In genomic region chr4:122712782-122713181, GRCh38 we compare ENCODE assay signal across 17 cellular contexts. TPM values are rescaled to one million over a fixed set of nuclear protein-coding genes. Genes with fewer than 3 reads are reported as not detected.
A peak's percentile ranks its signal among the peaks of the same experiment; 100 is the strongest.
DNase-seq lines count a peak whose midpoint lies in the region; ATAC-seq and TF ChIP-seq lines count a peak whose summit lies in the region.
"Had no signal": no experiment of that assay in that cellular context is flagged by ENCODE, and none has a peak within 500 bp of the region (broad histone marks: within the 10 kb centered on the region; RNA-seq: fewer than 3 reads in every experiment).

No MANE protein-coding gene starts in this region.

- H2AFZ ChIP-seq in SK-N-SH (ENCODE audit: low read depth): no peak overlapping the region
- H2AFZ ChIP-seq in PC-3 (ENCODE audit: low read length): no peak overlapping the region

- WGBS in SK-N-SH (ENCODE audit: low lambda C conversion rate): 85% methylated on average over 4 of the region's 4 CpGs
- WGBS in body of pancreas, 2 donors: 76 to 82% methylated on average over 4 of the region's 4 CpGs

- H3K9ac ChIP-seq in SK-N-SH (no peak overlapping the region), PC-3 (ENCODE audit: low read length) (no peak overlapping the region)

- H3K27me3 ChIP-seq in SK-N-SH (ENCODE audit: insufficient read depth): no peaks in the 10 kb centered on the region
- H3K27me3 ChIP-seq in PC-3 (ENCODE audit: low read length): no peaks in the 10 kb centered on the region
- peaks cover 3% of the 10 kb centered on the region in 2 donors for H3K27me3 ChIP-seq in body of pancreas
- H3K27me3 ChIP-seq: left lung, pancreas, Peyer's patch had no signal

- BruUV-seq in PC-3 (replicated peaks; lab: Mats Ljungman, UMichigan): no TSS peak

- H3K4me3 ChIP-seq in SK-N-SH (ENCODE audit: low read depth in 2 of 2, low read length in 1 of 2) (no peak overlapping the region), PC-3 (ENCODE audit: low read length) (no peak overlapping the region), choroid plexus epithelial cell (ENCODE audit: low read depth, low read length) (no peak overlapping the region), body of pancreas (no peak overlapping the region)
- H3K4me3 ChIP-seq: left lung, pancreas, Peyer's patch, spleen had no signal

- H3K36me3 ChIP-seq in SK-N-SH (replicated peaks in 1 of 2; ENCODE audit: control insufficient read depth in 1 of 2, insufficient read depth in 2 of 2, low read length in 1 of 2) (no peaks in the 10 kb centered on the region), PC-3 (ENCODE audit: low read depth, low read length) (no peaks in the 10 kb centered on the region), body of pancreas (replicated peaks in 1 of 2; ENCODE audit: insufficient read depth in 1 of 2, low read depth in 2 of 2) (no peaks in the 10 kb centered on the region)
- H3K36me3 ChIP-seq: left lung, pancreas, Peyer's patch, spleen had no signal

- intact Hi-C loops in PC-3 (cut with micrococcal nuclease): no loop called here
- intact Hi-C loops in body of pancreas (cut with DNase I): no loop called here

- H3K4me1 ChIP-seq in SK-N-SH (ENCODE audit: control insufficient read depth in 1 of 2, insufficient read depth in 2 of 2, low read depth in 1 of 2, low read length in 1 of 2): peaks cover 3 to 4% of the 10 kb centered on the region in 2 experiments; a peak in 2 of 4 replicates
- H3K4me1 ChIP-seq in PC-3 (ENCODE audit: insufficient read depth, low read length): peaks cover 13% of the 10 kb centered on the region
- H3K4me1 ChIP-seq in body of pancreas: no peaks in the 10 kb centered on the region
- H3K4me1 ChIP-seq: left lung, pancreas, Peyer's patch, spleen had no signal

- CTCF ChIA-PET in SK-N-SH (lab: Yijun Ruan, JAX): interaction anchor here (1.1 kb wide), 1 partner anchor 110 kb away, joined by 4 read pairs; no protein-coding TSS in a partner anchor
- CTCF ChIA-PET in PC-3 (lab: Charles Lee): no interaction called here

- TF ChIP-seq EP300 in SK-N-SH (IDR thresholded peaks at IDR 0.05; ENCODE audit: borderline replicate concordance in 1 of 2, low read depth in 1 of 2, low read length in 1 of 2): no peak

- ATAC-seq in SK-N-SH treated with all-trans-retinoic acid at 6 μM for 48 hours (no peak), PC-3 (no peak), GM21381 (IDR thresholded peaks at IDR 0.05; ENCODE audit: unreplicated experiment) (no peak), body of pancreas (no peak)
- ATAC-seq: HepG2, left lung, pancreas had no signal

- H4K20me1 ChIP-seq in SK-N-SH (ENCODE audit: insufficient read depth): no peaks in the 10 kb centered on the region
- no peaks in the 10 kb centered on the region for H4K20me1 ChIP-seq in PC-3 (ENCODE audit: low read length)

- TF ChIP-seq POLR2A in body of pancreas (IDR thresholded peaks at IDR 0.05): no peak

- POLR2A ChIA-PET in SK-N-SH (lab: Yijun Ruan, JAX): no interaction called here
- POLR2A ChIA-PET in PC-3 (lab: Charles Lee; ENCODE audit: unreplicated experiment): no interaction called here

- H3F3A ChIP-seq in SK-N-SH (replicated peaks; ENCODE audit: insufficient read depth): peaks cover 14% of the 10 kb centered on the region
- H3F3A ChIP-seq in PC-3 (ENCODE audit: low read length, unreplicated experiment): no peaks in the 10 kb centered on the region

- H3K79me2 ChIP-seq in SK-N-SH (ENCODE audit: insufficient read depth): no peaks in the 10 kb centered on the region
- no peaks in the 10 kb centered on the region for H3K79me2 ChIP-seq in PC-3 (ENCODE audit: low read length)

- H3K27ac ChIP-seq in SK-N-SH (ENCODE audit: low read depth in 2 of 2, low read length in 1 of 2) (no peak overlapping the region), PC-3 (ENCODE audit: low read length) (no peak overlapping the region), body of pancreas (no peak overlapping the region)
- H3K27ac ChIP-seq: C4-2B, left lung, pancreas, Peyer's patch, spleen had no signal

- DNase-seq in SK-N-SH: no peak
- DNase-seq in HCEC 1CT: peak; percentile 23
- peak; percentile 16 for DNase-seq in PC-3
- peak; percentile 31 for DNase-seq in choroid plexus epithelial cell (ENCODE audit: low read depth)
- no peak for DNase-seq in iPS-NIHi11 (ENCODE audit: low spot score)
- DNase-seq in body of pancreas: no peak
- DNase-seq: activated CD4-positive, alpha-beta T cell treated with anti-CD3 and anti-CD28 coated beads for 1 hour; left lung; NCI-H1417 treated with DMSO at 0.1 percent for 48 hours; NCI-H446 treated with DMSO at 0.1 percent for 48 hours; pancreas; Peyer's patch; spleen had no signal

- H3K4me2 ChIP-seq in SK-N-SH (no peak overlapping the region), PC-3 (ENCODE audit: low read length) (no peak overlapping the region)

- H3K9me2 ChIP-seq in SK-N-SH (no peaks in the 10 kb centered on the region), PC-3 (replicated peaks; ENCODE audit: low read length) (no peaks in the 10 kb centered on the region)

- H3K9me3 ChIP-seq in SK-N-SH: no peaks in the 10 kb centered on the region
- no peaks in the 10 kb centered on the region for H3K9me3 ChIP-seq in PC-3 (ENCODE audit: low read length)
- no peaks in the 10 kb centered on the region for H3K9me3 ChIP-seq in body of pancreas
- H3K9me3 ChIP-seq: left lung, pancreas, Peyer's patch, spleen had no signal

- no peak for TF ChIP-seq CTCF in SK-N-SH (IDR thresholded peaks at IDR 0.05)
- no peak for TF ChIP-seq CTCF in PC-3 (conservative IDR thresholded peaks at IDR 0.05; ENCODE audit: low read depth, low read length)
- TF ChIP-seq CTCF in choroid plexus epithelial cell (conservative IDR thresholded peaks at IDR 0.05; ENCODE audit: low read depth, low read length): no peak
- no peak for TF ChIP-seq CTCF in body of pancreas (IDR thresholded peaks at IDR 0.05)

- TF ChIP-seq RAD21 in SK-N-SH (IDR thresholded peaks at IDR 0.05; ENCODE audit: low read length): no peak

TF ChIP-seq in SK-N-SH, 30 proteins besides CTCF, POLR2A, EP300 and RAD21 (continues in another document):
- TF ChIP-seq EZH2phosphoT487 (IDR thresholded peaks at IDR 0.05; ENCODE audit: borderline replicate concordance, low read depth): no peak
- TF ChIP-seq, protein P1, sequence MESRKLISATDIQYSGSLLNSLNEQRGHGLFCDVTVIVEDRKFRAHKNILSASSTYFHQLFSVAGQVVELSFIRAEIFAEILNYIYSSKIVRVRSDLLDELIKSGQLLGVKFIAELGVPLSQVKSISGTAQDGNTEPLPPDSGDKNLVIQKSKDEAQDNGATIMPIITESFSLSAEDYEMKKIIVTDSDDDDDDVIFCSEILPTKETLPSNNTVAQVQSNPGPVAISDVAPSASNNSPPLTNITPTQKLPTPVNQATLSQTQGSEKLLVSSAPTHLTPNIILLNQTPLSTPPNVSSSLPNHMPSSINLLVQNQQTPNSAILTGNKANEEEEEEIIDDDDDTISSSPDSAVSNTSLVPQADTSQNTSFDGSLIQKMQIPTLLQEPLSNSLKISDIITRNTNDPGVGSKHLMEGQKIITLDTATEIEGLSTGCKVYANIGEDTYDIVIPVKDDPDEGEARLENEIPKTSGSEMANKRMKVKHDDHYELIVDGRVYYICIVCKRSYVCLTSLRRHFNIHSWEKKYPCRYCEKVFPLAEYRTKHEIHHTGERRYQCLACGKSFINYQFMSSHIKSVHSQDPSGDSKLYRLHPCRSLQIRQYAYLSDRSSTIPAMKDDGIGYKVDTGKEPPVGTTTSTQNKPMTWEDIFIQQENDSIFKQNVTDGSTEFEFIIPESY (IDR thresholded peaks at IDR 0.05; ENCODE audit: borderline replicate concordance, low read depth): no peak

TF ChIP-seq in SK-N-SH treated with all-trans-retinoic acid at 6 μM for 48 hours, 23 proteins besides CTCF, POLR2A, EP300 and RAD21:
- TF ChIP-seq TCF4 (CRISPR knock-in tag; IDR thresholded peaks at IDR 0.05; ENCODE audit: borderline replicate concordance) (no peak), RARB (CRISPR knock-in tag; IDR thresholded peaks at IDR 0.05) (no peak), CSDC2 (CRISPR knock-in tag; IDR thresholded peaks at IDR 0.05) (no peak), ZC3H10 (CRISPR knock-in tag; IDR thresholded peaks at IDR 0.05) (no peak), OSR1 (CRISPR knock-in tag; IDR thresholded peaks at IDR 0.05) (no peak), ESRRG (CRISPR knock-in tag; IDR thresholded peaks at IDR 0.05) (no peak), ARNTL (CRISPR knock-in tag; IDR thresholded peaks at IDR 0.05; ENCODE audit: borderline replicate concordance, low read depth) (no peak), ZNF565 (CRISPR knock-in tag; conservative IDR thresholded peaks at IDR 0.05; ENCODE audit: low read depth) (no peak)
- TF ChIP-seq, protein P2, sequence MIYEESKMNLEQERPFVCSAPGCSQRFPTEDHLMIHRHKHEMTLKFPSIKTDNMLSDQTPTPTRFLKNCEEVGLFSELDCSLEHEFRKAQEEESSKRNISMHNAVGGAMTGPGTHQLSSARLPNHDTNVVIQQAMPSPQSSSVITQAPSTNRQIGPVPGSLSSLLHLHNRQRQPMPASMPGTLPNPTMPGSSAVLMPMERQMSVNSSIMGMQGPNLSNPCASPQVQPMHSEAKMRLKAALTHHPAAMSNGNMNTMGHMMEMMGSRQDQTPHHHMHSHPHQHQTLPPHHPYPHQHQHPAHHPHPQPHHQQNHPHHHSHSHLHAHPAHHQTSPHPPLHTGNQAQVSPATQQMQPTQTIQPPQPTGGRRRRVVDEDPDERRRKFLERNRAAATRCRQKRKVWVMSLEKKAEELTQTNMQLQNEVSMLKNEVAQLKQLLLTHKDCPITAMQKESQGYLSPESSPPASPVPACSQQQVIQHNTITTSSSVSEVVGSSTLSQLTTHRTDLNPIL (CRISPR knock-in tag; IDR thresholded peaks at IDR 0.05; ENCODE audit: low read depth): no peak

RNA-seq across cellular contexts. Expression of gene BBS12, which starts 19.7 kb away (rescaled TPM):
- 1.5 and 2.1 TPM in 2 replicates for polyA plus RNA-seq in SK-N-SH (2012; rRNA removed)
- 2.4 and 2.6 TPM in 2 replicates for polyA plus RNA-seq in SK-N-SH (2012; cell fraction: cytosol; rRNA removed)
- 0.62 and 1.2 TPM in 2 replicates for polyA plus RNA-seq in SK-N-SH (2012; cell fraction: nucleus; rRNA removed)
- total RNA-seq in PC-3 (2014; rRNA removed): 0.69 and 1.7 TPM in 2 replicates
- total RNA-seq in body of pancreas: 1 to 10 TPM in 1 of 2 donors, not detected in 1; 2.3 TPM

Comparison
In these comparisons a context has a peak if more than half of its experiments do, and no peak if none do; other contexts are left out.
1. DNase-seq: peak in HCEC 1CT (single experiment), PC-3 (single experiment) and choroid plexus epithelial cell (single experiment); none in SK-N-SH (single experiment), iPS-NIHi11 (single experiment) and body of pancreas (0 of 4).